Comparison of ENCODE assay signal across 9 cellular contexts in the genomic region with DNA sequence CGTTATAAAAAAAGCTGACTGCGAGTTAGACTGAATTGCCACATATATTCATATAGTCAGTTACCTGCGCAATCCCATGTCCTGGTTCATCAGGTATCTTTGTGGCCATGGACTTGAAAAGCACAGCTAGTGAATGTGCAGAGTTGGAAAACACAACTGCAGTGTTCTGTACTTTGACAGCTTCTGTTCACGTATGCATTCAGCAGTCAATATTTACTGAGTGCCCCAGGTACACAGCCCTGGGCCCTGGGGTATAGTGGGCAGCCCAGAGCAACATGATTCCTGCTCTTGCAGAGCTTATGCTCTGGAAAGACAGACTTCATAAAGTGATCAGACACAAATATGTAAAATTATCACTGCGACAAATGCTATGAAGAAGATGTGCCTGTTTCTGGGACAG.
"Had no signal": no experiment of that assay in that cellular context is flagged by ENCODE, and none has a peak within 500 bp of the region (broad histone marks: within the 10 kb centered on the region; RNA-seq: fewer than 3 reads in every experiment).

No MANE protein-coding gene starts in this region.

- H3K4me1 ChIP-seq: HAP-1 had no signal

- H3K9ac ChIP-seq: GM23248 had no signal

- H3K9me3 ChIP-seq: HAP-1 had no signal

- H3K4me3 ChIP-seq: GM23248, HAP-1, K562 had no signal

- ATAC-seq: HCT116, K562 had no signal

- DNase-seq: GM23248, GOT3, H7, HFFc6, IMR-90 had no signal

- FAIRE-seq: K562 had no signal

- H3K36me3 ChIP-seq: HAP-1 had no signal

- H2AFZ ChIP-seq: GM23248 had no signal

- H3K27ac ChIP-seq: GM23248, HL-60 had no signal
